ENCODE assay signal across 8 cellular contexts in genomic region chr1:150613061-150613920, GRCh38. TPM values are rescaled to one million over a fixed set of nuclear protein-coding genes. Genes with fewer than 3 reads are reported as not detected.
DNase-seq lines count a peak whose midpoint lies in the region; ATAC-seq, FAIRE-seq and TF ChIP-seq lines count a peak whose summit lies in the region.

No MANE protein-coding gene starts in this region.

- peaks cover 0 to 23% (median 3%) of the 10 kb centered on the region in 3 donors for H3K36me3 Mint-ChIP-seq in CD8-positive, alpha-beta memory T cell
- H3K36me3 Mint-ChIP-seq in activated CD4-positive, alpha-beta memory T cell treated with anti-CD3 and anti-CD28 coated beads for 36 hours, result peaks cover 42% of the 10 kb centered on the region

- no peaks in the 10 kb centered on the region for H3K27me3 Mint-ChIP-seq in CD8-positive, alpha-beta memory T cell
- H3K27me3 Mint-ChIP-seq in activated CD4-positive, alpha-beta memory T cell treated with anti-CD3 and anti-CD28 coated beads for 36 hours, result no peaks in the 10 kb centered on the region

- TF ChIP-seq POLR2A in esophagus squamous epithelium (IDR thresholded peaks at IDR 0.05), result peak in 1 of 4 donors; percentile 21

- TF ChIP-seq CTCF in esophagus squamous epithelium (IDR thresholded peaks at IDR 0.05), result no peak
- no peak for TF ChIP-seq CTCF in pancreas (IDR thresholded peaks at IDR 0.05)

- H3K4me1 Mint-ChIP-seq in CD8-positive, alpha-beta memory T cell, result peaks cover 50 to 72% (median 56%) of the 10 kb centered on the region in 3 donors
- peaks cover 66% of the 10 kb centered on the region for H3K4me1 Mint-ChIP-seq in activated CD4-positive, alpha-beta memory T cell treated with anti-CD3 and anti-CD28 coated beads for 36 hours (ENCODE audit: low read depth)

- POLR2A ChIA-PET in CD8-positive, alpha-beta memory T cell (lab: Charles Lee), result interaction anchor here (0.7 to 3.0 kb wide), 3 partner anchors 15 to 38 kb away, joined by 3 to 18 read pairs (median 3); partner anchors contain the start of gene MCL1
- POLR2A ChIA-PET in activated CD4-positive, alpha-beta memory T cell treated with anti-CD3 and anti-CD28 coated beads for 36 hours (lab: Charles Lee), result interaction anchor here (0.8 to 9.2 kb wide), 9 partner anchors 9 to 377 kb away, joined by 3 to 147 read pairs (median 4); partner anchors contain the start of genes ENSA and MCL1

- H3K4me3 ChIP-seq in CD8-positive, alpha-beta memory T cell (ENCODE audit: low read length), result no peak overlapping the region
- H3K4me3 ChIP-seq in esophagus squamous epithelium (peak overlapping the region in 1 of 4 donors; percentile 1), pancreas (no peak overlapping the region)

- H3K27ac Mint-ChIP-seq in CD8-positive, alpha-beta memory T cell, result peak overlapping the region; percentile 94 to 100 (median 99)
- H3K27ac Mint-ChIP-seq in activated CD4-positive, alpha-beta memory T cell treated with anti-CD3 and anti-CD28 coated beads for 36 hours, result peak overlapping the region; percentile 97

- peaks cover 51% of the 10 kb centered on the region for H3K4me1 ChIP-seq in CD8-positive, alpha-beta memory T cell (ENCODE audit: insufficient read depth, low read length)
- peaks cover 42 to 75% (median 54%) of the 10 kb centered on the region in 3 donors for H3K4me1 ChIP-seq in esophagus squamous epithelium
- H3K4me1 ChIP-seq in pancreas, result peaks cover 16 to 40% (median 30%) of the 10 kb centered on the region in 3 donors

- H3K4me3 Mint-ChIP-seq in CD8-positive, alpha-beta memory T cell, result peak overlapping the region; percentile 27 to 75 (median 59)
- peak overlapping the region; percentile 62 for H3K4me3 Mint-ChIP-seq in activated CD4-positive, alpha-beta memory T cell treated with anti-CD3 and anti-CD28 coated beads for 36 hours

- H3K27ac ChIP-seq in CD8-positive, alpha-beta memory T cell (ENCODE audit: low read depth, low read length), result peak overlapping the region; percentile 76
- H3K27ac ChIP-seq in esophagus squamous epithelium (peak overlapping the region; percentile 81 to 91 (median 88)), pancreas (peak overlapping the region in 3 of 4 donors; percentile 28 to 96 (median 89))

- intact Hi-C loops in activated CD4-positive, alpha-beta memory T cell treated with anti-CD3 and anti-CD28 coated beads for 36 hours (cut with micrococcal nuclease), result loop anchor here (1.0 to 10.0 kb wide), 10 partner anchors 8 to 544 kb away; partner anchors contain the start of genes ANP32E, ARNT, TARS2 and TNFAIP8L2
- intact Hi-C loops in esophagus squamous epithelium (cut with DNase I), result no loop called here
- intact Hi-C loops in pancreas (cut with DNase I), result no loop called here

- no peaks in the 10 kb centered on the region for H3K9me3 Mint-ChIP-seq in CD8-positive, alpha-beta memory T cell
- no peaks in the 10 kb centered on the region for H3K9me3 Mint-ChIP-seq in activated CD4-positive, alpha-beta memory T cell treated with anti-CD3 and anti-CD28 coated beads for 36 hours

- CTCF ChIA-PET in CD8-positive, alpha-beta memory T cell (lab: Charles Lee), result interaction anchor here (11.8 kb wide), 1 partner anchor 52 kb away, joined by 244 read pairs; no protein-coding TSS in a partner anchor
- CTCF ChIA-PET in activated CD4-positive, alpha-beta memory T cell treated with anti-CD3 and anti-CD28 coated beads for 36 hours (lab: Charles Lee), result interaction anchor here (0.6 to 3.9 kb wide), 8 partner anchors 9 to 85 kb away, joined by 3 to 33 read pairs (median 6); partner anchors contain the start of genes ENSA and MCL1

- WGBS in esophagus squamous epithelium, 2 donors, result 34 to 38% methylated on average over 12 of the region's 12 CpGs
- 55 to 58% methylated on average over 12 of the region's 12 CpGs for whole genome bisulfite sequencing in pancreas, 2 donors

- ATAC-seq in GM21786 (IDR thresholded peaks at IDR 0.05; ENCODE audit: unreplicated experiment) (peak; percentile 39), pancreas (peak in 3 of 4 donors; percentile 35 to 65 (median 60)), HG03135 (IDR thresholded peaks at IDR 0.05; ENCODE audit: unreplicated experiment) (no peak), HG02840 (IDR thresholded peaks at IDR 0.05; ENCODE audit: low FRiP score, unreplicated experiment) (no peak)

- H3K27me3 ChIP-seq in CD8-positive, alpha-beta memory T cell (ENCODE audit: insufficient read depth, low read length, poor library complexity, severe bottlenecking), result no peaks in the 10 kb centered on the region
- H3K27me3 ChIP-seq in esophagus squamous epithelium, result no peaks in the 10 kb centered on the region
- H3K27me3 ChIP-seq in pancreas, result no peaks in the 10 kb centered on the region

- FAIRE-seq in pancreas (lab: Jason Lieb, UNC), result peak; percentile 68

- no peaks in the 10 kb centered on the region for H3K9me3 ChIP-seq in CD8-positive, alpha-beta memory T cell (ENCODE audit: low read length)
- H3K9me3 ChIP-seq in esophagus squamous epithelium, result no peaks in the 10 kb centered on the region
- no peaks in the 10 kb centered on the region for H3K9me3 ChIP-seq in pancreas

- peak in 4 of 5 donors; percentile 36 to 70 (median 51) for DNase-seq in CD8-positive, alpha-beta memory T cell
- DNase-seq in NCI-H345 treated with DMSO at 0.1 percent for 48 hours (lab: John Stamatoyannopoulos, UW; ENCODE audit: unreplicated experiment) (peak; percentile 73), esophagus squamous epithelium (lab: John Stamatoyannopoulos, UW) (no peak), pancreas (no peak)
- peak; percentile 75 for DNase-seq in activated CD4-positive, alpha-beta memory T cell treated with anti-CD3 and anti-CD28 coated beads for 36 hours

- no peaks in the 10 kb centered on the region for H3K36me3 ChIP-seq in CD8-positive, alpha-beta memory T cell (ENCODE audit: insufficient read depth, low read length)
- peaks cover 0 to 48% (median 4%) of the 10 kb centered on the region in 3 donors for H3K36me3 ChIP-seq in esophagus squamous epithelium
- H3K36me3 ChIP-seq in pancreas, result no peaks in the 10 kb centered on the region

RNA-seq across cellular contexts. Expression of gene ENSA, which starts 16.1 kb away (rescaled TPM):
- 100 to 1,000 TPM; 249 to 252 TPM for total RNA-seq in CD8-positive, alpha-beta memory T cell
- 72.5 TPM for polyA plus RNA-seq in CD8-positive, alpha-beta memory T cell
- 100 to 1,000 TPM; 212 to 219 TPM for total RNA-seq in activated CD4-positive, alpha-beta memory T cell treated with anti-CD3 and anti-CD28 coated beads for 36 hours
- 100 to 1,000 TPM; 179 to 377 (median 344) TPM for total RNA-seq in esophagus squamous epithelium
- total RNA-seq in pancreas, result 10 to 100 TPM; 53.9 to 76.3 (median 67.9) TPM
- polyA plus RNA-seq in pancreas, result 10 to 100 TPM; 62.6 to 86.0 TPM

RNA-seq across cellular contexts. Expression of gene MCL1, which starts 33.9 kb away (rescaled TPM):
- 100 to 1,000 TPM; 211 to 216 TPM for total RNA-seq in CD8-positive, alpha-beta memory T cell
- 168 TPM for polyA plus RNA-seq in CD8-positive, alpha-beta memory T cell
- 100 to 1,000 TPM; 280 to 288 TPM for total RNA-seq in activated CD4-positive, alpha-beta memory T cell treated with anti-CD3 and anti-CD28 coated beads for 36 hours
- total RNA-seq in esophagus squamous epithelium (100 to 1,000 TPM; 167 to 256 (median 216) TPM), pancreas (100 to 1,000 TPM in 3 of 6 donors, 10 to 100 TPM in 3; 91.6 to 163 (median 108) TPM)
- polyA plus RNA-seq in pancreas, result 10 to 100 TPM; 69.2 to 95.7 TPM

Comparison
In these comparisons a context has a peak if more than half of its experiments do, and no peak if none do; other contexts are left out.
1. DNase-seq: peak in CD8-positive, alpha-beta memory T cell (4 of 5), NCI-H345 treated with DMSO at 0.1 percent for 48 hours (single experiment) and activated CD4-positive, alpha-beta memory T cell treated with anti-CD3 and anti-CD28 coated beads for 36 hours (single experiment); none in esophagus squamous epithelium (single experiment) and pancreas (0 of 6).
2. ATAC-seq: peak in GM21786 (single experiment) and pancreas (3 of 4); none in HG03135 (single experiment) and HG02840 (single experiment).
3. Peak in every context shown above with its lines, with median percentiles within 50 percentile points of each other: H3K27ac ChIP-seq.